Comparison of ENCODE assay signal across 25 cellular contexts in the genomic region with DNA sequence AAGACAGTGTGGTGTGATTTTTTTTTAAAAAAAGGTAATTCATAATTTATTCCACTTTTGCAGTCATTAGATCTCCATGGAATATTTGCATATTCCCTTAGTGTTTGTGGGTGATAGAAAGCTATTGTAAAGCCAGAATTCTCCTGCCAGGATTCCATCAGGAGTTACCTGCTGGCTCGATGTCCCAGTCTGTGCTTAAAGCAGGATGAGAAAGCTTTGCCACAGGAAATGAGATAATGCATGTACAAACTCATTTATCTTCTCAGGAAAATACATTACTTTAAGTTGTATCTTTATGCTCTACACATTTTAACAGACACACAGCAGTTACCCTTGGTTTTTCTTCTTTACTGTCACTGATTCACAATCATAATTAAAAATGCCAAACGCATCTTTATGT.
DNase-seq lines count a peak whose midpoint lies in the region; ATAC-seq and TF ChIP-seq lines count a peak whose summit lies in the region.
"Had no signal": no experiment of that assay in that cellular context is flagged by ENCODE, and none has a peak within 500 bp of the region (broad histone marks: within the 10 kb centered on the region; RNA-seq: fewer than 3 reads in every experiment).

No MANE protein-coding gene starts in this region.

- peak overlapping the region; percentile 95 for H3K56ac ChIP-seq in IMR-90 (ENCODE audit: extremely low read depth, insufficient read depth, low read length)

- H3K36me3 ChIP-seq in IMR-90 (ENCODE audit: control insufficient read depth, insufficient read depth, low read length), result no peaks in the 10 kb centered on the region
- H3K36me3 ChIP-seq: BLaER1, Peyer's patch, SJCRH30 had no signal

- no CpG with 5 or more reads among the region's 2 CpGs for WGBS in IMR-90 (ENCODE audit: extremely low coverage in 2 of 2, insufficient read length in 1 of 2), 2 experiments

- H3K9me1 ChIP-seq in IMR-90 (ENCODE audit: insufficient read depth, low read length), result 0 out of 2 replicates have a peak, but pooled peaks cover 2% of the 10 kb centered on the region

- peaks cover 2% of the 10 kb centered on the region for H3K36me3 Mint-ChIP-seq in progenitor cell of endocrine pancreas (ENCODE audit: insufficient read depth)

- DNase-seq in IMR-90 (peak; percentile 25), amniotic epithelial cell (ENCODE audit: low read depth) (peak; percentile 15), epithelial cell of esophagus (ENCODE audit: low read depth) (peak; percentile 7), progenitor cell of endocrine pancreas (ENCODE audit: low spot score, unreplicated experiment) (no peak), AG08396 (ENCODE audit: low spot score) (no peak), germinal center (ENCODE audit: low spot score) (no peak), DMS114 treated with DMSO at 0.1 percent for 48 hours (lab: John Stamatoyannopoulos, UW; ENCODE audit: unreplicated experiment) (no peak)
- no peak for DNase-seq in stimulated activated CD4-positive, alpha-beta T cell treated with anti-CD3 and anti-CD28 coated beads, Interleukin-4, amount 100 ng/mL, for 24 hours
- DNase-seq: CD4-positive, alpha-beta T cell; COR-L47; DMS 273 treated with DMSO at 0.1 percent for 48 hours; DND-41; KBM-7; NCI-H1092 treated with DMSO at 0.1 percent for 48 hours; NCI-H146; NCI-H2029; NCI-H2227 treated with DMSO at 0.1 percent for 48 hours; NCI-H510A treated with DMSO at 0.1 percent for 48 hours; NCI-H748 treated with DMSO at 0.1 percent for 48 hours; NK-92 treated with Interleukin-12 subunit alpha and Interleukin-12 subunit beta, amount 100 ng/mL, for 24 hours; Peyer's patch; SJCRH30 had no signal

- peak overlapping the region; percentile 92 for H3K23ac ChIP-seq in IMR-90 (ENCODE audit: low read depth, low read length)

- H3K4me1 ChIP-seq in IMR-90 (ENCODE audit: control insufficient read depth, insufficient read depth, low read length), result peaks cover 7% of the 10 kb centered on the region
- H3K4me1 ChIP-seq: A549, BLaER1, Peyer's patch had no signal

- no peak for TF ChIP-seq POLR2A in IMR-90 (IDR thresholded peaks at IDR 0.05; ENCODE audit: low read depth, low read length)

- peak overlapping the region; percentile 100 for H2AK5ac ChIP-seq in IMR-90 (ENCODE audit: low read depth, low read length)

- H4K91ac ChIP-seq in IMR-90 (ENCODE audit: insufficient read depth, low read depth, low read length), result peak overlapping the region; percentile 100

- CTCF ChIA-PET in IMR-90 (lab: Yijun Ruan, JAX), result no interaction called here

- in situ Hi-C loops in IMR-90 (cut with MboI; ENCODE audit: low sequenced_read_pairs), result no loop called here

- H4K5ac ChIP-seq in IMR-90 (ENCODE audit: low read depth, low read length), result peak overlapping the region; percentile 100

- no peaks in the 10 kb centered on the region for H4K20me1 ChIP-seq in IMR-90 (ENCODE audit: insufficient read depth, low read length)
- H4K20me1 ChIP-seq: BLaER1 had no signal

- H3K18ac ChIP-seq in IMR-90 (ENCODE audit: low read depth, low read length), result peak overlapping the region; percentile 99

- peak overlapping the region; percentile 98 for H2BK5ac ChIP-seq in IMR-90 (ENCODE audit: low read depth, low read length, poor library complexity, severe bottlenecking)

- dilution Hi-C loops in IMR-90 (cut with HindIII; ENCODE audit: low sequenced_read_pairs, unreplicated experiment), result no loop called here

- ATAC-seq in IMR-90 (ENCODE audit: low read depth), result no peak
- ATAC-seq: A549 had no signal

- H3K4ac ChIP-seq in IMR-90 (ENCODE audit: low read depth, low read length), result peak overlapping the region; percentile 98

- no peaks in the 10 kb centered on the region; the same call in 1 of the 2 replicates for H3K9me3 ChIP-seq in IMR-90 (ENCODE audit: control insufficient read depth, insufficient read depth, low read length)
- H3K9me3 ChIP-seq: A549, BLaER1, Peyer's patch had no signal

- H2AK9ac ChIP-seq in IMR-90 (replicated peaks; ENCODE audit: low read depth, low read length, poor library complexity), result no peak overlapping the region

- TF ChIP-seq CTCF in IMR-90 (conservative IDR thresholded peaks at IDR 0.05; ENCODE audit: low read depth, low read length) (no peak), epithelial cell of esophagus (IDR thresholded peaks at IDR 0.05; ENCODE audit: insufficient read depth, low read depth, low read length, missing control alignments) (no peak), progenitor cell of endocrine pancreas (IDR thresholded peaks at IDR 0.05; ENCODE audit: unreplicated experiment) (no peak)

- H3K9me3 Mint-ChIP-seq in progenitor cell of endocrine pancreas (ENCODE audit: low read depth), result peaks cover 14% of the 10 kb centered on the region

- no peak overlapping the region for H2AFZ ChIP-seq in IMR-90 (replicated peaks; ENCODE audit: low read length, poor library complexity)

- H2BK120ac ChIP-seq in IMR-90 (ENCODE audit: low read depth, low read length), result peak overlapping the region; percentile 99

- no peaks in the 10 kb centered on the region for H3K27me3 ChIP-seq in IMR-90 (ENCODE audit: control insufficient read depth, insufficient read depth, low read length)
- H3K27me3 ChIP-seq: BLaER1, Peyer's patch, SJCRH30 had no signal

- BruUV-seq in IMR-90 (replicated peaks; lab: Mats Ljungman, UMichigan), result no TSS peak

- H2BK20ac ChIP-seq in IMR-90 (ENCODE audit: low read depth, low read length), result peak overlapping the region; percentile 97

- peak overlapping the region; percentile 98 for H4K8ac ChIP-seq in IMR-90 (ENCODE audit: low read depth in 2 of 2, low read length in 2 of 2)

- no peak overlapping the region for H3K4me2 ChIP-seq in IMR-90 (ENCODE audit: low read depth, low read length)
- H3K4me2 ChIP-seq: A549, BLaER1 had no signal

- POLR2A ChIA-PET in IMR-90 (lab: Charles Lee; ENCODE audit: unreplicated experiment), result interaction anchor here (0.7 to 1.1 kb wide), 3 partner anchors 9 to 957 kb away, joined by 3 read pairs; a partner anchor contains a TSS

- peak overlapping the region; percentile 97 for H3K14ac ChIP-seq in IMR-90 (replicated peaks; ENCODE audit: low read depth, low read length)

- H2BK15ac ChIP-seq in IMR-90 (ENCODE audit: low read depth, low read length), result peak overlapping the region; percentile 99; the same call in 2 of the 3 replicates

- no peak overlapping the region for H3K4me3 Mint-ChIP-seq in progenitor cell of endocrine pancreas (ENCODE audit: low read depth)
- H3K4me3 Mint-ChIP-seq: CD4-positive, alpha-beta T cell had no signal

- H3K27ac ChIP-seq in IMR-90 (ENCODE audit: insufficient read depth, low read length), result peak overlapping the region; percentile 99
- H3K27ac ChIP-seq: A549, BLaER1, Peyer's patch, SJCRH30 had no signal

- intact Hi-C loops in IMR-90 (cut with micrococcal nuclease), result no loop called here

- no peak for TF ChIP-seq RAD21 in IMR-90 (IDR thresholded peaks at IDR 0.05; ENCODE audit: low read length)

- H3K27me3 Mint-ChIP-seq in progenitor cell of endocrine pancreas, result no peaks in the 10 kb centered on the region
- H3K27me3 Mint-ChIP-seq: CD4-positive, alpha-beta T cell had no signal

- H3K4me3 ChIP-seq in IMR-90 (ENCODE audit: insufficient read depth, low read depth, low read length) (no peak overlapping the region), epithelial cell of esophagus (ENCODE audit: low read length) (no peak overlapping the region)
- H3K4me3 ChIP-seq: A549, BLaER1, GM12878, Peyer's patch, SJCRH30 had no signal

- H3K9ac ChIP-seq in IMR-90 (ENCODE audit: low read depth, low read length), result peak overlapping the region; percentile 75; the same call in 1 of the 2 replicates
- H3K9ac ChIP-seq: BLaER1 had no signal

- no peaks in the 10 kb centered on the region; a peak in 1 of 4 replicates for H3K79me1 ChIP-seq in IMR-90 (ENCODE audit: low read depth in 1 of 2, low read length in 2 of 2)

- peak overlapping the region; percentile 64 for H3K27ac Mint-ChIP-seq in progenitor cell of endocrine pancreas
- H3K27ac Mint-ChIP-seq: CD4-positive, alpha-beta T cell had no signal

- H3K4me1 Mint-ChIP-seq in progenitor cell of endocrine pancreas (ENCODE audit: low read depth), result peaks cover 25% of the 10 kb centered on the region

TF ChIP-seq in IMR-90, 13 proteins besides CTCF, POLR2A, EP300 and RAD21:
- TF ChIP-seq, protein P1, sequence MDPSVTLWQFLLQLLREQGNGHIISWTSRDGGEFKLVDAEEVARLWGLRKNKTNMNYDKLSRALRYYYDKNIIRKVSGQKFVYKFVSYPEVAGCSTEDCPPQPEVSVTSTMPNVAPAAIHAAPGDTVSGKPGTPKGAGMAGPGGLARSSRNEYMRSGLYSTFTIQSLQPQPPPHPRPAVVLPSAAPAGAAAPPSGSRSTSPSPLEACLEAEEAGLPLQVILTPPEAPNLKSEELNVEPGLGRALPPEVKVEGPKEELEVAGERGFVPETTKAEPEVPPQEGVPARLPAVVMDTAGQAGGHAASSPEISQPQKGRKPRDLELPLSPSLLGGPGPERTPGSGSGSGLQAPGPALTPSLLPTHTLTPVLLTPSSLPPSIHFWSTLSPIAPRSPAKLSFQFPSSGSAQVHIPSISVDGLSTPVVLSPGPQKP (IDR thresholded peaks at IDR 0.05; ENCODE audit: borderline replicate concordance, low read depth, low read length), result no peak
- TF ChIP-seq SMC3 (IDR thresholded peaks at IDR 0.05; ENCODE audit: low read depth, low read length), result no peak
- no peak for TF ChIP-seq NFE2L2 (IDR thresholded peaks at IDR 0.05; ENCODE audit: low read depth, low read length)
- TF ChIP-seq, protein P2, sequence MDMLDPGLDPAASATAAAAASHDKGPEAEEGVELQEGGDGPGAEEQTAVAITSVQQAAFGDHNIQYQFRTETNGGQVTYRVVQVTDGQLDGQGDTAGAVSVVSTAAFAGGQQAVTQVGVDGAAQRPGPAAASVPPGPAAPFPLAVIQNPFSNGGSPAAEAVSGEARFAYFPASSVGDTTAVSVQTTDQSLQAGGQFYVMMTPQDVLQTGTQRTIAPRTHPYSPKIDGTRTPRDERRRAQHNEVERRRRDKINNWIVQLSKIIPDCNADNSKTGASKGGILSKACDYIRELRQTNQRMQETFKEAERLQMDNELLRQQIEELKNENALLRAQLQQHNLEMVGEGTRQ (IDR thresholded peaks at IDR 0.05; ENCODE audit: low read depth, low read length), result no peak
- no peak for TF ChIP-seq CEBPB (IDR thresholded peaks at IDR 0.05; ENCODE audit: low read depth, low read length)
- TF ChIP-seq CHD1 (IDR thresholded peaks at IDR 0.05; ENCODE audit: low read depth, low read length), result no peak
- TF ChIP-seq RFX5 (IDR thresholded peaks at IDR 0.05; ENCODE audit: low read depth, low read length), result no peak
- TF ChIP-seq RCOR1 (IDR thresholded peaks at IDR 0.05; ENCODE audit: insufficient replicate concordance, low read length), result no peak
- TF ChIP-seq MXI1 (IDR thresholded peaks at IDR 0.05; ENCODE audit: borderline replicate concordance, low read depth, low read length), result no peak
TF ChIP-seq in IMR-90: peak in this region for 0.

Comparison
In these comparisons a context has a peak if more than half of its experiments do, and no peak if none do; other contexts are left out.
1. DNase-seq: peak in IMR-90 (single experiment), amniotic epithelial cell (single experiment) and epithelial cell of esophagus (single experiment); none in progenitor cell of endocrine pancreas (single experiment), stimulated activated CD4-positive, alpha-beta T cell treated with anti-CD3 and anti-CD28 coated beads, Interleukin-4, amount 100 ng/mL, for 24 hours (single experiment), AG08396 (single experiment), germinal center (single experiment) and DMS114 treated with DMSO at 0.1 percent for 48 hours (single experiment).